17 cellular contexts compared by ENCODE assay signal in the genomic region with DNA sequence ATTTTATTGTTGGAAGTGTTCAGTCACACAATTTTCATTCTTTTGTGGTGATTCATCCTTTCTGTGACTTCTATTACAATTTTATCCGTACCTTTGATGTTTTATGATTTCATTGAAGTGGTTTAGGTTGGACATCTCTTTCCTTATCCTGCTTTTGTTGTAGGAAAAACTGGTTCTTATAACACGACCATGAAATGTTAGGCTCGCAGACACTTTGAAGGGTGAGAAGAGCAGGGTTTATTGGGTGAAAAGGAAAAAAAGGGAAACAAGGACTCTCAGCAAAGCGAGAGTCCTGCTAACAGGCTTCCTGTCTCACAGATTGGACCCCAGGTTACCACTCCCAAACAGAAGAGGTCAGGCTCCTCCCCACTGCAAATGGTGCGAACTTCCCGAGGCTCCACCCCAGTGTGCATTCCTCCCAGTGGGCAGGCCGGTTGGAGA.
DNase-seq lines count a peak whose midpoint lies in the region; ATAC-seq and TF ChIP-seq lines count a peak whose summit lies in the region.
"Had no signal": no experiment of that assay in that cellular context is flagged by ENCODE, and none has a peak within 500 bp of the region (broad histone marks: within the 10 kb centered on the region; RNA-seq: fewer than 3 reads in every experiment).

No MANE protein-coding gene starts in this region.

- H3K27me3 Mint-ChIP-seq in WTC11 (ENCODE audit: low read depth), result peaks cover 4% of the 10 kb centered on the region; the same call in 1 of the 2 replicates
- H3K27me3 Mint-ChIP-seq in nephron progenitor cell (ENCODE audit: low read depth, poor library complexity), result peaks cover 4% of the 10 kb centered on the region
- H3K27me3 Mint-ChIP-seq: CD8-positive, alpha-beta memory T cell; IgD-negative memory B cell; T-cell had no signal

- DNase-seq in DMS53 (lab: John Stamatoyannopoulos, UW) (peak; percentile 2), DMS53 treated with DMSO at 0.1 percent for 48 hours (lab: John Stamatoyannopoulos, UW; ENCODE audit: unreplicated experiment) (no peak), M059J (ENCODE audit: low read depth) (peak; percentile 26), WTC11 (ENCODE audit: low spot score) (peak; percentile 23), nephron progenitor cell (peak; percentile 2), GM19238 (ENCODE audit: insufficient read length, low spot score) (no peak), 8988T (no peak)
- DNase-seq: CD8-positive, alpha-beta memory T cell; EL; NCI-H1417 treated with DMSO at 0.1 percent for 48 hours; NCI-H2029; NCI-H2171 treated with DMSO at 0.1 percent for 48 hours; NCI-H446 treated with DMSO at 0.1 percent for 48 hours; NK-92 treated with Interleukin-12 subunit alpha and Interleukin-12 subunit beta, amount 100 ng/mL, for 24 hours; T-cell had no signal

- peaks cover 36% of the 10 kb centered on the region for H3K9me3 Mint-ChIP-seq in WTC11
- H3K9me3 Mint-ChIP-seq in nephron progenitor cell, result peaks cover 28% of the 10 kb centered on the region

- POLR2A ChIA-PET in WTC11 (lab: Charles Lee), result no interaction called here

- peaks cover 4% of the 10 kb centered on the region for H3K4me1 Mint-ChIP-seq in WTC11
- no peaks in the 10 kb centered on the region for H3K4me1 Mint-ChIP-seq in nephron progenitor cell
- H3K4me1 Mint-ChIP-seq: CD8-positive, alpha-beta memory T cell; IgD-negative memory B cell; T-cell had no signal

- H3K36me3 Mint-ChIP-seq in WTC11, result peaks cover 24% of the 10 kb centered on the region
- no peaks in the 10 kb centered on the region for H3K36me3 Mint-ChIP-seq in nephron progenitor cell (ENCODE audit: low read depth)
- H3K36me3 Mint-ChIP-seq: CD8-positive, alpha-beta memory T cell; IgD-negative memory B cell; T-cell had no signal

- CTCF ChIA-PET in WTC11 (lab: Charles Lee), result no interaction called here

- 0 out of 2 replicates have a peak overlapping the region, but pooled peaks have one; percentile 52 for H3K27ac Mint-ChIP-seq in WTC11
- H3K27ac Mint-ChIP-seq in nephron progenitor cell, result no peak overlapping the region
- H3K27ac Mint-ChIP-seq: CD8-positive, alpha-beta memory T cell; IgD-negative memory B cell; T-cell had no signal

- H3K4me3 Mint-ChIP-seq in WTC11, result no peak overlapping the region
- no peak overlapping the region for H3K4me3 Mint-ChIP-seq in nephron progenitor cell
- H3K4me3 Mint-ChIP-seq: CD8-positive, alpha-beta memory T cell; IgD-negative memory B cell; T-cell had no signal

- TF ChIP-seq CTCF in WTC11 (IDR thresholded peaks at IDR 0.05), result no peak
- TF ChIP-seq CTCF in nephron progenitor cell (IDR thresholded peaks at IDR 0.05), result no peak

- peak; percentile 96 for ATAC-seq in WTC11
- no peak for ATAC-seq in GM18867 (IDR thresholded peaks at IDR 0.05; ENCODE audit: unreplicated experiment)
- ATAC-seq: T-cell had no signal

TF ChIP-seq in WTC11, 78 proteins besides CTCF, POLR2A, EP300 and RAD21 (continues in another document):
- no peak for TF ChIP-seq EMX1 (CRISPR knock-in tag; IDR thresholded peaks at IDR 0.05)
- TF ChIP-seq, protein P1, sequence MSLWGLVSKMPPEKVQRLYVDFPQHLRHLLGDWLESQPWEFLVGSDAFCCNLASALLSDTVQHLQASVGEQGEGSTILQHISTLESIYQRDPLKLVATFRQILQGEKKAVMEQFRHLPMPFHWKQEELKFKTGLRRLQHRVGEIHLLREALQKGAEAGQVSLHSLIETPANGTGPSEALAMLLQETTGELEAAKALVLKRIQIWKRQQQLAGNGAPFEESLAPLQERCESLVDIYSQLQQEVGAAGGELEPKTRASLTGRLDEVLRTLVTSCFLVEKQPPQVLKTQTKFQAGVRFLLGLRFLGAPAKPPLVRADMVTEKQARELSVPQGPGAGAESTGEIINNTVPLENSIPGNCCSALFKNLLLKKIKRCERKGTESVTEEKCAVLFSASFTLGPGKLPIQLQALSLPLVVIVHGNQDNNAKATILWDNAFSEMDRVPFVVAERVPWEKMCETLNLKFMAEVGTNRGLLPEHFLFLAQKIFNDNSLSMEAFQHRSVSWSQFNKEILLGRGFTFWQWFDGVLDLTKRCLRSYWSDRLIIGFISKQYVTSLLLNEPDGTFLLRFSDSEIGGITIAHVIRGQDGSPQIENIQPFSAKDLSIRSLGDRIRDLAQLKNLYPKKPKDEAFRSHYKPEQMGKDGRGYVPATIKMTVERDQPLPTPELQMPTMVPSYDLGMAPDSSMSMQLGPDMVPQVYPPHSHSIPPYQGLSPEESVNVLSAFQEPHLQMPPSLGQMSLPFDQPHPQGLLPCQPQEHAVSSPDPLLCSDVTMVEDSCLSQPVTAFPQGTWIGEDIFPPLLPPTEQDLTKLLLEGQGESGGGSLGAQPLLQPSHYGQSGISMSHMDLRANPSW (CRISPR knock-in tag; conservative IDR thresholded peaks at IDR 0.05; ENCODE audit: low read depth), result no peak
- TF ChIP-seq MYBL2 (CRISPR knock-in tag; IDR thresholded peaks at IDR 0.05), result no peak
- TF ChIP-seq, protein P2, sequence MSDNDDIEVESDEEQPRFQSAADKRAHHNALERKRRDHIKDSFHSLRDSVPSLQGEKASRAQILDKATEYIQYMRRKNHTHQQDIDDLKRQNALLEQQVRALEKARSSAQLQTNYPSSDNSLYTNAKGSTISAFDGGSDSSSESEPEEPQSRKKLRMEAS (CRISPR knock-in tag; IDR thresholded peaks at IDR 0.05), result no peak
- TF ChIP-seq HMGA2 (CRISPR knock-in tag; IDR thresholded peaks at IDR 0.05), result no peak
- TF ChIP-seq SOX15 (CRISPR knock-in tag; IDR thresholded peaks at IDR 0.05), result no peak
- TF ChIP-seq, protein P3, sequence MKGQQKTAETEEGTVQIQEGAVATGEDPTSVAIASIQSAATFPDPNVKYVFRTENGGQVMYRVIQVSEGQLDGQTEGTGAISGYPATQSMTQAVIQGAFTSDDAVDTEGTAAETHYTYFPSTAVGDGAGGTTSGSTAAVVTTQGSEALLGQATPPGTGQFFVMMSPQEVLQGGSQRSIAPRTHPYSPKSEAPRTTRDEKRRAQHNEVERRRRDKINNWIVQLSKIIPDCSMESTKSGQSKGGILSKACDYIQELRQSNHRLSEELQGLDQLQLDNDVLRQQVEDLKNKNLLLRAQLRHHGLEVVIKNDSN (CRISPR knock-in tag; IDR thresholded peaks at IDR 0.05), result no peak
- TF ChIP-seq CREM (CRISPR knock-in tag; IDR thresholded peaks at IDR 0.05), result no peak
- no peak for TF ChIP-seq ELF4 (CRISPR knock-in tag; IDR thresholded peaks at IDR 0.05; ENCODE audit: low read depth)
- TF ChIP-seq, protein P4, sequence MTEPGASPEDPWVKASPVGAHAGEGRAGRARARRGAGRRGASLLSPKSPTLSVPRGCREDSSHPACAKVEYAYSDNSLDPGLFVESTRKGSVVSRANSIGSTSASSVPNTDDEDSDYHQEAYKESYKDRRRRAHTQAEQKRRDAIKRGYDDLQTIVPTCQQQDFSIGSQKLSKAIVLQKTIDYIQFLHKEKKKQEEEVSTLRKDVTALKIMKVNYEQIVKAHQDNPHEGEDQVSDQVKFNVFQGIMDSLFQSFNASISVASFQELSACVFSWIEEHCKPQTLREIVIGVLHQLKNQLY (CRISPR knock-in tag; IDR thresholded peaks at IDR 0.05), result no peak
- no peak for TF ChIP-seq SP1 (CRISPR knock-in tag; conservative IDR thresholded peaks at IDR 0.05)
- no peak for TF ChIP-seq GTF2I (CRISPR knock-in tag; conservative IDR thresholded peaks at IDR 0.05)
- TF ChIP-seq, protein P5, sequence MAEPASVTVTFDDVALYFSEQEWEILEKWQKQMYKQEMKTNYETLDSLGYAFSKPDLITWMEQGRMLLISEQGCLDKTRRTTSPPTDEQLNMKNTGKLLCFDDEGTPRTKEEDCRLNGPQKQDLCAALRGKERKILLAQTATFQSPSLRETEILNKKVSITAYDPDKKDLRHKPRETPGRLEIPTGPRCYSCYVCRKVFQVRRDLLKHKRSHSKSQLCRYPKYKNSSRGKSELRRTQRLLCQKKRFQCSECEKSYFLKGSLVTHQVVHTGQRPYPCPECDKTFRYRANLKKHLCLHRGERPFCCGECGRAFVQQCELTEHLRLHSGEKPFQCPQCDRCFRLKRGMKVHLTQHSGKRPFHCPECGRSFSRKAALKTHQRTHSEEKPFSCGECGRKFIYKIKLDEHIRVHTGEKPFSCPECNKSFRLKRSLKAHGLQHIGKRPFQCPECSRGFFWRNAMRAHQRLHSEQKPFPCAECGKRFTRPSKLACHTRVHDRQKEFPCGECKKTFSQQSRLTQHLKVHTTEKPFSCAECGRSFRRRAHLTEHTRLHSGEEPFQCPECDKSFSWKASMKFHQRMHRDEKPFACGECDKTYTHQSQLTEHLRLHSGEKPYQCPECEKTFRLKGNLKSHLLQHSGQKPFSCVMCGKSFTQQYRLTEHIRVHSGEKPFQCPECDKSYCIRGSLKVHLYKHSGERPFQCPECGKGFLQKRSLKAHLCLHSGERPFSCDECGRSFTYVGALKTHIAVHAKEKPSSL (CRISPR knock-in tag; conservative IDR thresholded peaks at IDR 0.05), result no peak
- TF ChIP-seq, protein P6, sequence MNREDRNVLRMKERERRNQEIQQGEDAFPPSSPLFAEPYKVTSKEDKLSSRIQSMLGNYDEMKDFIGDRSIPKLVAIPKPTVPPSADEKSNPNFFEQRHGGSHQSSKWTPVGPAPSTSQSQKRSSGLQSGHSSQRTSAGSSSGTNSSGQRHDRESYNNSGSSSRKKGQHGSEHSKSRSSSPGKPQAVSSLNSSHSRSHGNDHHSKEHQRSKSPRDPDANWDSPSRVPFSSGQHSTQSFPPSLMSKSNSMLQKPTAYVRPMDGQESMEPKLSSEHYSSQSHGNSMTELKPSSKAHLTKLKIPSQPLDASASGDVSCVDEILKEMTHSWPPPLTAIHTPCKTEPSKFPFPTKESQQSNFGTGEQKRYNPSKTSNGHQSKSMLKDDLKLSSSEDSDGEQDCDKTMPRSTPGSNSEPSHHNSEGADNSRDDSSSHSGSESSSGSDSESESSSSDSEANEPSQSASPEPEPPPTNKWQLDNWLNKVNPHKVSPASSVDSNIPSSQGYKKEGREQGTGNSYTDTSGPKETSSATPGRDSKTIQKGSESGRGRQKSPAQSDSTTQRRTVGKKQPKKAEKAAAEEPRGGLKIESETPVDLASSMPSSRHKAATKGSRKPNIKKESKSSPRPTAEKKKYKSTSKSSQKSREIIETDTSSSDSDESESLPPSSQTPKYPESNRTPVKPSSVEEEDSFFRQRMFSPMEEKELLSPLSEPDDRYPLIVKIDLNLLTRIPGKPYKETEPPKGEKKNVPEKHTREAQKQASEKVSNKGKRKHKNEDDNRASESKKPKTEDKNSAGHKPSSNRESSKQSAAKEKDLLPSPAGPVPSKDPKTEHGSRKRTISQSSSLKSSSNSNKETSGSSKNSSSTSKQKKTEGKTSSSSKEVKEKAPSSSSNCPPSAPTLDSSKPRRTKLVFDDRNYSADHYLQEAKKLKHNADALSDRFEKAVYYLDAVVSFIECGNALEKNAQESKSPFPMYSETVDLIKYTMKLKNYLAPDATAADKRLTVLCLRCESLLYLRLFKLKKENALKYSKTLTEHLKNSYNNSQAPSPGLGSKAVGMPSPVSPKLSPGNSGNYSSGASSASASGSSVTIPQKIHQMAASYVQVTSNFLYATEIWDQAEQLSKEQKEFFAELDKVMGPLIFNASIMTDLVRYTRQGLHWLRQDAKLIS (CRISPR knock-in tag; IDR thresholded peaks at IDR 0.05; ENCODE audit: borderline replicate concordance), result no peak

Comparison
In these comparisons a context has a peak if more than half of its experiments do, and no peak if none do; other contexts are left out.
1. DNase-seq: peak in DMS53 (single experiment), M059J (single experiment), WTC11 (single experiment) and nephron progenitor cell (single experiment); none in DMS53 treated with DMSO at 0.1 percent for 48 hours (single experiment), GM19238 (single experiment) and 8988T (single experiment).